8 cellular contexts compared by ENCODE assay signal in genomic region chr16:56513972-56514371, GRCh38. TPM values are rescaled to one million over a fixed set of nuclear protein-coding genes. Genes with fewer than 3 reads are reported as not detected.
DNase-seq lines count a peak whose midpoint lies in the region; ATAC-seq, FAIRE-seq and TF ChIP-seq lines count a peak whose summit lies in the region.

No MANE protein-coding gene starts in this region.

- no peak for FAIRE-seq in small intestine (lab: Jason Lieb, UNC)

- CTCF ChIA-PET in RWPE1 (lab: Yijun Ruan, JAX), result interaction anchor here (0.6 to 1.8 kb wide), 9 partner anchors 13 to 278 kb away, joined by 3 to 8 read pairs (median 5); no protein-coding TSS in a partner anchor

- H3K4me1 ChIP-seq in small intestine (ENCODE audit: control insufficient read depth in 2 of 2, insufficient read depth in 1 of 2, low read depth in 1 of 2, low read length in 1 of 2), result no peaks in the 10 kb centered on the region

- peaks cover 0 to 4% of the 10 kb centered on the region in 2 donors for H3K36me3 ChIP-seq in small intestine (ENCODE audit: control insufficient read depth in 2 of 2, insufficient read depth in 2 of 2, low read length in 2 of 2)

- POLR2A ChIA-PET in RWPE1 (lab: Yijun Ruan, JAX; ENCODE audit: low non-redundant PET), result no interaction called here

- WGBS in small intestine, 3 donors, result 15 to 46% (median 19%) methylated on average over 3 of the region's 3 CpGs

- TF ChIP-seq CTCF in RWPE1 (conservative IDR thresholded peaks at IDR 0.05; ENCODE audit: low read depth), result peak; percentile 77

- no peaks in the 10 kb centered on the region for H3K9me3 ChIP-seq in small intestine (ENCODE audit: control insufficient read depth, low read depth)

- ATAC-seq in left ventricle myocardium superior (peak; percentile 67), HG03457 (IDR thresholded peaks at IDR 0.05; ENCODE audit: unreplicated experiment) (no peak), GM18909 (IDR thresholded peaks at IDR 0.05; ENCODE audit: poor library complexity, unreplicated experiment) (no peak)

- no peak overlapping the region for H3K4me3 ChIP-seq in small intestine (ENCODE audit: low read depth in 1 of 2, low read length in 2 of 2)

- H3K27ac ChIP-seq in RWPE1, result no peak overlapping the region
- H3K27ac ChIP-seq in small intestine (ENCODE audit: low read depth in 1 of 2, low read length in 1 of 2), result no peak overlapping the region

- intact Hi-C loops in left ventricle myocardium superior (cut with micrococcal nuclease), result loop anchor here (10.0 kb wide), 1 partner anchor 191 kb away; no protein-coding TSS in a partner anchor

- H3K27me3 ChIP-seq in small intestine (ENCODE audit: control insufficient read depth in 2 of 2, insufficient read depth in 2 of 2, low read length in 2 of 2), result no peaks in the 10 kb centered on the region

- DNase-seq in DMS153 (lab: John Stamatoyannopoulos, UW) (peak; percentile 51), HPDE6-E6E7 (ENCODE audit: extremely low spot score) (peak; percentile 49), RWPE1 (ENCODE audit: low spot score) (peak; percentile 52), amygdala (lab: John Stamatoyannopoulos, UW) (peak in 29 of 56 donors; percentile 4 to 80 (median 30)), left ventricle myocardium superior (peak; percentile 27), small intestine (peak; percentile 79)

RNA-seq across cellular contexts. Expression of gene BBS2, which starts 5.9 kb away (rescaled TPM):
- 45.0 TPM for total RNA-seq in left ventricle myocardium superior
- 10 to 100 TPM; 14.3 to 22.1 (median 17.8) TPM for polyA plus RNA-seq in small intestine

RNA-seq across cellular contexts. Expression of gene MT4, which starts 50.9 kb away (rescaled TPM):
- total RNA-seq in left ventricle myocardium superior, result not detected
- polyA plus RNA-seq in small intestine, result not detected

Comparison
In these comparisons a context has a peak if more than half of its experiments do, and no peak if none do; other contexts are left out.
1. DNase-seq: peak in every context shown above with its lines; median percentile 79 in small intestine; 52 in RWPE1; 51 in DMS153; 49 in HPDE6-E6E7; 30 in amygdala; 27 in left ventricle myocardium superior.